Comparison of ENCODE assay signal across 1 cellular context in the genomic region with DNA sequence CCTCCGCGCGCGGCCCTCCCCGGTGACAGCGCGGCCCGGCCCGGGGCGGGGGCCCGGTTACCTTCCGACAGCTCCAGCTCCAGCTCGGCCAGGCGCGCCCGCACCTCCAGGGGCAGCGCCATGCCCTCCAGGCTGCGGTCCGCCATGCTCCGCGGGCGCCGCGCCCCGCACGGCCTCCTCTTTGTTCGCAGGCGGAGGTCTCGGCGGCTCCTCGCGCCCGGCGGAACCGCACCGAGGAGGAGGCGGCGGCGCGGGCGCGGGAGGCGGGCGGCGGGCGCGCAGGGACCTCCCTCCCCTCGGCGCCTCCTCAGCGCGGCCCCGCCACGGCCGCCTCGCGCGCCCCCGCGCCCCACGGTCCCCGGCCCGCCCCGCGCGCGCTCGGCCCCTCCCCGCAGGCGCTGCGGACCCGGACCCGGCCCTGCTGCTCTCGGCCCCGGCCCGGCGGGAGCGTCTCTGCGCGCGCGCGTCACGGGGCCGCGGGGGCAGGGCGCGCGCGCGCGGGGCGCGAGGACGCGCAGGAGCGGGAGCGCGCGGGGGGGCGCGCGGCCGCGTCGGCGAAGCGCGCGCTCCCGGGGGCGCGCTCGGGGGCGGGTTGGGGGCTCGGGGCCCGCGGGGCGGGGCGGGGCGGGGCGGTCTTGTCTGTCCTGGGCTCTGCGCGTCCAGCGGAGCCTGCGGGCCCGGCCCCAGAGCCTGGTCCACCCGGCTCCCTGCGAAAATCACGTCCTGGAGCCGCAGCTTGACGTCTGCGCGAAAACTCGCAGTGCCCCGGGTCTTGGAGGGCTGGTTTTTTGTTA.
TF ChIP-seq lines count a peak whose summit lies in the region.

A gene with protein sequence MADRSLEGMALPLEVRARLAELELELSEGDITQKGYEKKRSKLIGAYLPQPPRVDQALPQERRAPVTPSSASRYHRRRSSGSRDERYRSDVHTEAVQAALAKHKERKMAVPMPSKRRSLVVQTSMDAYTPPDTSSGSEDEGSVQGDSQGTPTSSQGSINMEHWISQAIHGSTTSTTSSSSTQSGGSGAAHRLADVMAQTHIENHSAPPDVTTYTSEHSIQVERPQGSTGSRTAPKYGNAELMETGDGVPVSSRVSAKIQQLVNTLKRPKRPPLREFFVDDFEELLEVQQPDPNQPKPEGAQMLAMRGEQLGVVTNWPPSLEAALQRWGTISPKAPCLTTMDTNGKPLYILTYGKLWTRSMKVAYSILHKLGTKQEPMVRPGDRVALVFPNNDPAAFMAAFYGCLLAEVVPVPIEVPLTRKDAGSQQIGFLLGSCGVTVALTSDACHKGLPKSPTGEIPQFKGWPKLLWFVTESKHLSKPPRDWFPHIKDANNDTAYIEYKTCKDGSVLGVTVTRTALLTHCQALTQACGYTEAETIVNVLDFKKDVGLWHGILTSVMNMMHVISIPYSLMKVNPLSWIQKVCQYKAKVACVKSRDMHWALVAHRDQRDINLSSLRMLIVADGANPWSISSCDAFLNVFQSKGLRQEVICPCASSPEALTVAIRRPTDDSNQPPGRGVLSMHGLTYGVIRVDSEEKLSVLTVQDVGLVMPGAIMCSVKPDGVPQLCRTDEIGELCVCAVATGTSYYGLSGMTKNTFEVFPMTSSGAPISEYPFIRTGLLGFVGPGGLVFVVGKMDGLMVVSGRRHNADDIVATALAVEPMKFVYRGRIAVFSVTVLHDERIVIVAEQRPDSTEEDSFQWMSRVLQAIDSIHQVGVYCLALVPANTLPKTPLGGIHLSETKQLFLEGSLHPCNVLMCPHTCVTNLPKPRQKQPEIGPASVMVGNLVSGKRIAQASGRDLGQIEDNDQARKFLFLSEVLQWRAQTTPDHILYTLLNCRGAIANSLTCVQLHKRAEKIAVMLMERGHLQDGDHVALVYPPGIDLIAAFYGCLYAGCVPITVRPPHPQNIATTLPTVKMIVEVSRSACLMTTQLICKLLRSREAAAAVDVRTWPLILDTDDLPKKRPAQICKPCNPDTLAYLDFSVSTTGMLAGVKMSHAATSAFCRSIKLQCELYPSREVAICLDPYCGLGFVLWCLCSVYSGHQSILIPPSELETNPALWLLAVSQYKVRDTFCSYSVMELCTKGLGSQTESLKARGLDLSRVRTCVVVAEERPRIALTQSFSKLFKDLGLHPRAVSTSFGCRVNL (N-terminal part only) (minus strand): TSS at position 236 of the 794 bp plus-strand sequence. CDS start 90 bp downstream, at position 146.

TF ChIP-seq in H1, 55 proteins besides CTCF, POLR2A, EP300 and RAD21:
- TF ChIP-seq POLR2AphosphoS5 (IDR thresholded peaks at IDR 0.05; ENCODE audit: low read depth, low read length), result peak; percentile 68; the same call in 1 of the 2 replicates
- TF ChIP-seq TAF1 (IDR thresholded peaks at IDR 0.05; ENCODE audit: low read depth, low read length), result peak; percentile 44; the same call in 1 of the 2 replicates
- no peak for TF ChIP-seq SAP30 (IDR thresholded peaks at IDR 0.05; ENCODE audit: insufficient read depth, insufficient replicate concordance, low read length)
- no peak for TF ChIP-seq SIN3A (conservative IDR thresholded peaks at IDR 0.05 in 1 of 2, IDR thresholded peaks at IDR 0.05 in 1 of 2; ENCODE audit: low read depth in 1 of 2, low read length in 2 of 2)
- TF ChIP-seq NRF1 (IDR thresholded peaks at IDR 0.05; ENCODE audit: low read depth, low read length), result no peak
- TF ChIP-seq, protein P1, sequence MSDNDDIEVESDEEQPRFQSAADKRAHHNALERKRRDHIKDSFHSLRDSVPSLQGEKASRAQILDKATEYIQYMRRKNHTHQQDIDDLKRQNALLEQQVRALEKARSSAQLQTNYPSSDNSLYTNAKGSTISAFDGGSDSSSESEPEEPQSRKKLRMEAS (IDR thresholded peaks at IDR 0.05), result peak; percentile 46; the same call in 1 of the 2 replicates
- no peak for TF ChIP-seq BACH1 (IDR thresholded peaks at IDR 0.05; ENCODE audit: low read length)
- TF ChIP-seq BCL11A (IDR thresholded peaks at IDR 0.05; ENCODE audit: low read depth in 2 of 2, low read length in 2 of 2), result no peak
- TF ChIP-seq RBBP5 (IDR thresholded peaks at IDR 0.05; ENCODE audit: borderline replicate concordance, low read depth, low read length), result 0 out of 2 replicates have a peak, but pooled peaks have one; percentile 2
- no peak for TF ChIP-seq KDM5A (IDR thresholded peaks at IDR 0.05; ENCODE audit: low read length)
- peak; percentile 20 for TF ChIP-seq TAF7 (optimal IDR thresholded peaks at IDR 0.05; ENCODE audit: borderline replicate concordance, low read depth, low read length)
- no peak for TF ChIP-seq SIX5 (IDR thresholded peaks at IDR 0.05; ENCODE audit: low read depth, low read length)
- no peak for TF ChIP-seq CTBP2 (IDR thresholded peaks at IDR 0.05; ENCODE audit: borderline replicate concordance, insufficient read depth, insufficient read length, low read length)
- peak; percentile 60; the same call in 1 of the 2 replicates for TF ChIP-seq YY1 (IDR thresholded peaks at IDR 0.05; ENCODE audit: low read depth, low read length)
